ENCODE assay signal across 1 cellular context in genomic region chr17:78969865-78970264, GRCh38.
TF ChIP-seq lines count a peak whose summit lies in the region.

No MANE protein-coding gene starts in this region.

TF ChIP-seq in HepG2, 621 proteins besides CTCF, POLR2A, EP300 and RAD21:
- no peak for TF ChIP-seq MLX (CRISPR knock-in tag; IDR thresholded peaks at IDR 0.05)
- no peak for TF ChIP-seq ZNF773 (CRISPR knock-in tag; IDR thresholded peaks at IDR 0.05; ENCODE audit: borderline replicate concordance)
- no peak for TF ChIP-seq ZMYM3 (CRISPR knock-in tag; IDR thresholded peaks at IDR 0.05)
- TF ChIP-seq ZNF574 (CRISPR knock-in tag; IDR thresholded peaks at IDR 0.05): no peak
- TF ChIP-seq TFDP2 (CRISPR knock-in tag; IDR thresholded peaks at IDR 0.05): no peak
- TF ChIP-seq BCL3 (CRISPR knock-in tag; IDR thresholded peaks at IDR 0.05): no peak
- TF ChIP-seq AGO2 (optimal IDR thresholded peaks at IDR 0.05; ENCODE audit: low read depth, low read length): peak; percentile 60
- TF ChIP-seq ZNF598 (CRISPR knock-in tag; IDR thresholded peaks at IDR 0.05; ENCODE audit: borderline replicate concordance): no peak
- TF ChIP-seq MAX (IDR thresholded peaks at IDR 0.05): no peak
- no peak for TF ChIP-seq CCAR2 (optimal IDR thresholded peaks at IDR 0.05; ENCODE audit: low read depth, low read length)
- TF ChIP-seq TRIM24 (CRISPR knock-in tag; IDR thresholded peaks at IDR 0.05): no peak
- no peak for TF ChIP-seq ZNF784 (CRISPR knock-in tag; IDR thresholded peaks at IDR 0.05; ENCODE audit: borderline replicate concordance)
- no peak for TF ChIP-seq ARID3A (IDR thresholded peaks at IDR 0.05; ENCODE audit: low read depth, low read length)
- TF ChIP-seq NR2F2 (IDR thresholded peaks at IDR 0.05; ENCODE audit: borderline replicate concordance, low read depth): no peak
- TF ChIP-seq ZNF563 (CRISPR knock-in tag; IDR thresholded peaks at IDR 0.05): no peak
- peak; percentile 74; the same call in 1 of the 2 replicates for TF ChIP-seq ZC3H13 (CRISPR knock-in tag; IDR thresholded peaks at IDR 0.05)
- TF ChIP-seq SOX5 (CRISPR knock-in tag; IDR thresholded peaks at IDR 0.05; ENCODE audit: borderline replicate concordance): no peak
- no peak for TF ChIP-seq ZNF776 (CRISPR knock-in tag; IDR thresholded peaks at IDR 0.05)
- TF ChIP-seq GABPA (IDR thresholded peaks at IDR 0.05; ENCODE audit: low read depth, low read length): 0 out of 2 replicates have a peak, but pooled peaks have one; percentile 8
- TF ChIP-seq GABPA (CRISPR knock-in tag; IDR thresholded peaks at IDR 0.05; ENCODE audit: low read depth): no peak
- TF ChIP-seq ZNF24 (IDR thresholded peaks at IDR 0.05): no peak
- no peak for TF ChIP-seq NFAT5 (CRISPR knock-in tag; IDR thresholded peaks at IDR 0.05)
